ENCODE assay signal across 9 cellular contexts in the genomic region with DNA sequence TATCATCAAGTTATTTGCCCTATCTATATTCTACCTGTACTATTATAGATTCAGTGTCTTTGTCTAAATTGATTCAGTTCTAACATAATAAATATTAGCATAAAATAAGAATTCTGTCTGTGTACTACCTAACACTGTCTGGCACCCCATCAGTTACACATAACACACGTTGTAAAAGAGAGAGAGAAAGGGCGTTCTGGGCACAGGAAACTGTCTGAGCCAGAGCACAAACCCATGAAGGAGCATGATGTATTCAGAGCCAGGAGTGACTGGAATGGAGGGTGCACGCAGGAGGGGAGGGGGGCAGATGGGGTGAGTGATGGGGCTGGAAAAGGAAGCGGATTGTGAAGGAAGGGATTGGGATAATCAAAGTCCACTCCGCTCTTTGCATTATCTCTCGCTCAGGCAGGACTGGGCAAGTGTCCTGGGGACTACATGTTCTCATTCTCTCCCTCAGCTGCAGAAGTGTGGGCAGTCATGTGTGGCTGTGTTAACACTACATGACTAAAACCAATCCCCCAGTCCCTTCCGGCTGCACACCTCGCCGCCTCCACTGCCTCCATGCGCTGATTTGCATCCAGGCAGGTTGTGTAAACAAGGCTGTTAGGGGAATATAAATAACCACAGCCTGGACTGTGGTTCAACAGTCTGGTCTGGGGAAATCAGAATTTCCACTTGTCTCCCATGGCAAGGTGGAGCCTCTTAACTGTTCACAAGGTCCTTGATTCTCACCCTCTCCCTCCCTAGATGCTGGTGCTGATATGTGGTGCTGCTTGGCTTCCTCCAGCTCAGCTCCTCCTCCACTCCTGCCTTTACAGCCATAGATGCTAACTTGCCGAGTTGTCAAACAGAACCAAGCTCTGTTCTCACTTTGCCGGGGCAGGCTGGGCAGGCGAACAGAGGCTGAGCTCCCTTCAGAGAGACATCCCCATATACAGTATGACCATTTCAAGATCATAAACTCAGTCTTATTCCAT.
DNase-seq lines count a peak whose midpoint lies in the region; ATAC-seq and TF ChIP-seq lines count a peak whose summit lies in the region.
"Had no signal": no experiment of that assay in that cellular context is flagged by ENCODE, and none has a peak within 500 bp of the region (broad histone marks: within the 10 kb centered on the region; RNA-seq: fewer than 3 reads in every experiment).

No MANE protein-coding gene starts in this region.

- DNase-seq in GM12864 (ENCODE audit: low read depth) (peak; percentile 15), GM20000 (ENCODE audit: low spot score) (peak; percentile 57), activated B cell treated with CpG ODN at 0.5 μM for 24 hours (no peak), NCI-H1694 treated with DMSO at 0.1 percent for 48 hours (lab: John Stamatoyannopoulos, UW) (no peak), T-helper 9 cell (no peak), iPS-NIHi7 (ENCODE audit: extremely low spot score) (no peak)
- no peak for DNase-seq in stimulated activated naive CD4-positive, alpha-beta T cell treated with Interleukin-2 at 50 U/mL for 16 hours (lab: John Stamatoyannopoulos, UW)

- H3K4me1 Mint-ChIP-seq in activated B cell treated with CpG ODN at 0.5 μM for 24 hours = peaks cover 25% of the 10 kb centered on the region
- H3K4me1 Mint-ChIP-seq: activated naive CD4-positive, alpha-beta T cell treated with anti-CD3 and anti-CD28 coated beads, Interleukin-2, amount 50 U/mL, for 24 hours had no signal

- peaks cover 8% of the 10 kb centered on the region for H3K9me3 Mint-ChIP-seq in activated B cell treated with CpG ODN at 0.5 μM for 24 hours

- no peak overlapping the region for H3K27ac Mint-ChIP-seq in activated B cell treated with CpG ODN at 0.5 μM for 24 hours
- H3K27ac Mint-ChIP-seq: activated naive CD4-positive, alpha-beta T cell treated with anti-CD3 and anti-CD28 coated beads, Interleukin-2, amount 50 U/mL, for 24 hours had no signal

- H3K4me3 Mint-ChIP-seq in activated B cell treated with CpG ODN at 0.5 μM for 24 hours = peak overlapping the region; percentile 39
- H3K4me3 Mint-ChIP-seq: activated naive CD4-positive, alpha-beta T cell treated with anti-CD3 and anti-CD28 coated beads, Interleukin-2, amount 50 U/mL, for 24 hours had no signal

- TF ChIP-seq CTCF in GM12864 (IDR thresholded peaks at IDR 0.05; ENCODE audit: low read depth, low read length, missing control alignments) (no peak), GM20000 (IDR thresholded peaks at IDR 0.05; ENCODE audit: extremely low read depth, missing control alignments) (no peak), activated B cell treated with CpG ODN at 0.5 μM for 24 hours (IDR thresholded peaks at IDR 0.05) (no peak)

- no peaks in the 10 kb centered on the region for H3K36me3 Mint-ChIP-seq in activated B cell treated with CpG ODN at 0.5 μM for 24 hours (ENCODE audit: low read depth)
- H3K36me3 Mint-ChIP-seq: activated naive CD4-positive, alpha-beta T cell treated with anti-CD3 and anti-CD28 coated beads, Interleukin-2, amount 50 U/mL, for 24 hours had no signal

- CTCF ChIA-PET in activated B cell treated with CpG ODN at 0.5 μM for 24 hours (lab: Charles Lee) = no interaction called here

- ATAC-seq in HG03280 (IDR thresholded peaks at IDR 0.05; ENCODE audit: unreplicated experiment) (peak; percentile 94), activated B cell treated with CpG ODN at 0.5 μM for 24 hours (ENCODE audit: low read depth) (peak; percentile 90)

- intact Hi-C loops in activated B cell treated with CpG ODN at 0.5 μM for 24 hours (cut with micrococcal nuclease) = no loop called here

- no peaks in the 10 kb centered on the region for H3K27me3 Mint-ChIP-seq in activated B cell treated with CpG ODN at 0.5 μM for 24 hours
- H3K27me3 Mint-ChIP-seq: activated naive CD4-positive, alpha-beta T cell treated with anti-CD3 and anti-CD28 coated beads, Interleukin-2, amount 50 U/mL, for 24 hours had no signal

- POLR2A ChIA-PET in activated B cell treated with CpG ODN at 0.5 μM for 24 hours (lab: Charles Lee) = no interaction called here

- no peak overlapping the region for H3K4me3 ChIP-seq in GM12864 (ENCODE audit: low read depth, low read length)

Comparison
In these comparisons a context has a peak if more than half of its experiments do, and no peak if none do; other contexts are left out.
1. DNase-seq: peak in GM12864 (single experiment) and GM20000 (single experiment); none in activated B cell treated with CpG ODN at 0.5 μM for 24 hours (single experiment), stimulated activated naive CD4-positive, alpha-beta T cell treated with Interleukin-2 at 50 U/mL for 16 hours (single experiment), NCI-H1694 treated with DMSO at 0.1 percent for 48 hours (single experiment), T-helper 9 cell (single experiment) and iPS-NIHi7 (single experiment).